In the genomic region with DNA sequence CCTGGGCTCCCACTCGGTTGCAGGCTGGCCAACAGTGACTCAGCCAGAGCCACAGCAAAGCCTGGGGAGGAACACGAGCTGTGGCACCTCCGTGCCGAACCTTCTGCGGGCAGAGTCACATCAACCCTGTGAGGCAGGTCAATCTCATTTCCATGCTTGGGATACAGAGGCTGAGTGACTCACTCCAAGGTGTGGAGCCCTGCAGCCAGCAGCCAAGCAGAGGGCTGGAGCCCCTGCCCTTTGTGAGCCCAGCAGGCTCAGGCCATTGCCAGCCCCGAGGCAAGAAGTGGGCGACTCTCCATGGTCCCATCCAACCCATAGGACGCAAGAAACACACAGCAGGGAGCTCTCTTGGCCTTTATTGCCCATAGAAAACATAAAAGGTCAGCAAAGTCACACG, we compare ENCODE assay signal across 18 cellular contexts.
"Had no signal": no experiment of that assay in that cellular context is flagged by ENCODE, and none has a peak within 500 bp of the region (broad histone marks: within the 10 kb centered on the region; RNA-seq: fewer than 3 reads in every experiment).

No MANE protein-coding gene starts in this region.

- H3K4me1 Mint-ChIP-seq: activated CD4-positive, alpha-beta T cell treated with anti-CD3 and anti-CD28 coated beads, Interleukin-2, amount 10 ng/mL, durations not matched to agents 24 days and 14 days; memory B cell; nephron progenitor cell had no signal

- H3K4me3 ChIP-seq: adrenal gland, body of pancreas, esophagus muscularis mucosa, ovary, thyroid gland had no signal

- H3K4me3 Mint-ChIP-seq: activated CD4-positive, alpha-beta T cell treated with anti-CD3 and anti-CD28 coated beads, Interleukin-2, amount 10 ng/mL, durations not matched to agents 24 days and 14 days; activated T-helper 1 cell treated with anti-CD3 and anti-CD28 coated beads, Interleukin-12 subunit alpha, Interleukin-12 subunit beta, Interleukin-2, Interleukin-4 antibody, amounts not matched to agents 30 ng/mL and 10 ng/mL and 1 ng/mL, durations not matched to agents 14 hours and 24 hours and 36 hours; memory B cell; nephron progenitor cell; T-helper 1 cell treated with Interleukin-12 subunit alpha and Interleukin-12 subunit beta and Interleukin-4 antibody, amounts not matched to agents 30 μg/mL and 1 μg/mL, for 36 hours; WTC11 had no signal

- H3K27ac ChIP-seq: body of pancreas, thyroid gland had no signal

- H3K27me3 Mint-ChIP-seq: activated CD4-positive, alpha-beta T cell treated with anti-CD3 and anti-CD28 coated beads, Interleukin-2, amount 10 ng/mL, durations not matched to agents 24 days and 14 days; memory B cell had no signal

- H3K27ac Mint-ChIP-seq: activated CD4-positive, alpha-beta T cell treated with anti-CD3 and anti-CD28 coated beads, Interleukin-2, amount 10 ng/mL, durations not matched to agents 24 days and 14 days; activated T-helper 1 cell treated with anti-CD3 and anti-CD28 coated beads, Interleukin-12 subunit alpha, Interleukin-12 subunit beta, Interleukin-2, Interleukin-4 antibody, amounts not matched to agents 30 ng/mL and 10 ng/mL and 1 ng/mL, durations not matched to agents 14 hours and 24 hours and 36 hours; memory B cell; nephron progenitor cell; T-helper 1 cell treated with Interleukin-12 subunit alpha and Interleukin-12 subunit beta and Interleukin-4 antibody, amounts not matched to agents 30 μg/mL and 1 μg/mL, for 36 hours; WTC11 had no signal

- H3K9me3 ChIP-seq: adrenal gland, body of pancreas, esophagus muscularis mucosa, ovary, thyroid gland had no signal

- H3K9me3 Mint-ChIP-seq: activated CD4-positive, alpha-beta T cell treated with anti-CD3 and anti-CD28 coated beads, Interleukin-2, amount 10 ng/mL, durations not matched to agents 24 days and 14 days; activated T-helper 1 cell treated with anti-CD3 and anti-CD28 coated beads, Interleukin-12 subunit alpha, Interleukin-12 subunit beta, Interleukin-2, Interleukin-4 antibody, amounts not matched to agents 30 ng/mL and 10 ng/mL and 1 ng/mL, durations not matched to agents 14 hours and 24 hours and 36 hours; memory B cell; nephron progenitor cell; T-helper 1 cell treated with Interleukin-12 subunit alpha and Interleukin-12 subunit beta and Interleukin-4 antibody, amounts not matched to agents 30 μg/mL and 1 μg/mL, for 36 hours; WTC11 had no signal

- H3K36me3 ChIP-seq: ovary had no signal

- ATAC-seq: body of pancreas, left lobe of liver, SK-N-SH treated with all-trans-retinoic acid at 6 μM for 48 hours, WTC11 had no signal

- DNase-seq: activated CD4-positive, alpha-beta T cell treated with anti-CD3 and anti-CD28 coated beads, Interleukin-2, amount 10 ng/mL, durations not matched to agents 24 days and 14 days; activated naive CD4-positive, alpha-beta T cell; body of pancreas; dermis blood vessel endothelial cell; islet precursor cell; nephron progenitor cell; ovary; stimulated activated CD4-positive, alpha-beta T cell treated with anti-CD3 and anti-CD28 coated beads, Interleukin-15, amount 100 ng/mL, for 24 hours; stimulated activated CD4-positive, alpha-beta T cell treated with anti-CD3 and anti-CD28 coated beads, Interleukin-4, amount 100 ng/mL, for 4 hours; thyroid gland had no signal

- H3K27me3 ChIP-seq: adrenal gland, body of pancreas, esophagus muscularis mucosa, ovary, thyroid gland had no signal
